15 cellular contexts compared by ENCODE assay signal in genomic region chr2:217914078-217914477, GRCh38.
A peak's percentile ranks its signal among the peaks of the same experiment; 100 is the strongest.
DNase-seq lines count a peak whose midpoint lies in the region; ATAC-seq and TF ChIP-seq lines count a peak whose summit lies in the region.
"Had no signal": no experiment of that assay in that cellular context is flagged by ENCODE, and none has a peak within 500 bp of the region (broad histone marks: within the 10 kb centered on the region; RNA-seq: fewer than 3 reads in every experiment).

No MANE protein-coding gene starts in this region.

- no peak for TF ChIP-seq CTCF in breast epithelium (IDR thresholded peaks at IDR 0.05)
- no peak for TF ChIP-seq CTCF in mammary epithelial cell (conservative IDR thresholded peaks at IDR 0.05 in 1 of 2, IDR thresholded peaks at IDR 0.05 in 1 of 2; ENCODE audit: extremely low read depth in 1 of 2, insufficient read depth in 1 of 2, low read depth in 1 of 2, low read length in 2 of 2)
- TF ChIP-seq CTCF in esophagus squamous epithelium (IDR thresholded peaks at IDR 0.05), result no peak
- TF ChIP-seq CTCF in psoas muscle (IDR thresholded peaks at IDR 0.05), result no peak
- no peak for TF ChIP-seq CTCF in tibial nerve (IDR thresholded peaks at IDR 0.05)

- dilution Hi-C loops in mammary epithelial cell (cut with HindIII; ENCODE audit: low sequenced_read_pairs), result no loop called here

- no peaks in the 10 kb centered on the region for H3K9me3 ChIP-seq in breast epithelium
- no peaks in the 10 kb centered on the region for H3K9me3 ChIP-seq in mammary epithelial cell (replicated peaks; ENCODE audit: insufficient read depth, low read length)
- H3K9me3 ChIP-seq in esophagus squamous epithelium, result no peaks in the 10 kb centered on the region
- no peaks in the 10 kb centered on the region for H3K9me3 ChIP-seq in psoas muscle
- H3K9me3 ChIP-seq in tibial nerve, result no peaks in the 10 kb centered on the region

- DNase-seq in breast epithelium (ENCODE audit: low spot score in 2 of 2) (no peak), mammary epithelial cell (no peak), esophagus squamous epithelium (lab: John Stamatoyannopoulos, UW) (no peak), psoas muscle (peak in 1 of 2 donors; percentile 1), tibial nerve (ENCODE audit: low spot score in 2 of 2) (no peak), DMS53 treated with DMSO at 0.1 percent for 48 hours (lab: John Stamatoyannopoulos, UW; ENCODE audit: unreplicated experiment) (no peak)
- DNase-seq: 8988T, Calu3, cortex of kidney, NCI-H1930, retina, SHP77, T-helper 1 cell had no signal

- 85% methylated on average over 1 of the region's 1 CpG for WGBS in mammary epithelial cell (ENCODE audit: low coverage, missing lambda C conversion rate)
- WGBS in esophagus squamous epithelium, 2 donors, result 83% methylated on average over 1 of the region's 1 CpG; no CpG with 5 or more reads in 1 of the 2 donors
- 67 to 83% (median 78%) methylated on average over 1 of the region's 1 CpG for WGBS in psoas muscle, 3 donors
- 82 to 95% methylated on average over 1 of the region's 1 CpG for WGBS in tibial nerve, 2 donors

- in situ Hi-C loops in mammary epithelial cell (cut with MboI; ENCODE audit: low sequenced_read_pairs in 2 of 2), result no loop called here

- no peak overlapping the region for H2AFZ ChIP-seq in mammary epithelial cell (ENCODE audit: low read depth, low read length)

- H3K79me2 ChIP-seq in mammary epithelial cell (ENCODE audit: insufficient read depth, low read length), result no peaks in the 10 kb centered on the region

- no TSS peak for BruUV-seq in mammary epithelial cell (replicated peaks; lab: Mats Ljungman, UMichigan)

- peaks cover 33 to 42% of the 10 kb centered on the region in 2 donors for H3K4me1 ChIP-seq in breast epithelium
- no peaks in the 10 kb centered on the region for H3K4me1 ChIP-seq in mammary epithelial cell (ENCODE audit: insufficient read depth, low read length)
- H3K4me1 ChIP-seq in esophagus squamous epithelium, result peaks cover 42 to 100% (median 97%) of the 10 kb centered on the region in 3 donors
- H3K4me1 ChIP-seq in psoas muscle, result peaks cover 96% of the 10 kb centered on the region
- H3K4me1 ChIP-seq in tibial nerve, result peaks cover 10 to 100% (median 98%) of the 10 kb centered on the region in 4 donors

- H3K4me2 ChIP-seq in mammary epithelial cell (ENCODE audit: insufficient read depth, low read depth, low read length), result no peak overlapping the region

- H3K9ac ChIP-seq in mammary epithelial cell (ENCODE audit: insufficient read depth, low read length), result no peak overlapping the region

- CTCF ChIA-PET in mammary epithelial cell (lab: Charles Lee; ENCODE audit: low non-redundant PET), result no interaction called here

- no peak for TF ChIP-seq EP300 in tibial nerve (IDR thresholded peaks at IDR 0.05)

- peak overlapping the region; percentile 90 to 92 for H3K27ac ChIP-seq in breast epithelium
- no peak overlapping the region for H3K27ac ChIP-seq in mammary epithelial cell (ENCODE audit: insufficient read depth, low read depth, low read length)
- peak overlapping the region; percentile 72 to 95 (median 92) for H3K27ac ChIP-seq in esophagus squamous epithelium
- peak overlapping the region; percentile 97 for H3K27ac ChIP-seq in psoas muscle
- H3K27ac ChIP-seq in tibial nerve, result peak overlapping the region; percentile 36 to 94 (median 72)

- intact Hi-C loops in breast epithelium (cut with DNase I; ENCODE audit: low total_unique reads) (no loop called here), mammary epithelial cell (cut with micrococcal nuclease) (no loop called here), esophagus squamous epithelium (cut with DNase I) (no loop called here), psoas muscle (cut with DNase I) (no loop called here)

- no peak for TF ChIP-seq POLR2A in breast epithelium (IDR thresholded peaks at IDR 0.05)
- TF ChIP-seq POLR2A in esophagus squamous epithelium (IDR thresholded peaks at IDR 0.05), result no peak
- no peak for TF ChIP-seq POLR2A in tibial nerve (IDR thresholded peaks at IDR 0.05)

- H3K4me3 ChIP-seq in breast epithelium (no peak overlapping the region), mammary epithelial cell (replicated peaks in 1 of 3; ENCODE audit: insufficient read depth in 1 of 3, low read depth in 2 of 3, low read length in 3 of 3) (no peak overlapping the region), esophagus squamous epithelium (no peak overlapping the region), psoas muscle (no peak overlapping the region), tibial nerve (no peak overlapping the region)

- H3K27me3 ChIP-seq in breast epithelium, result no peaks in the 10 kb centered on the region
- no peaks in the 10 kb centered on the region for H3K27me3 ChIP-seq in mammary epithelial cell (ENCODE audit: insufficient read depth, low read length)
- H3K27me3 ChIP-seq in esophagus squamous epithelium, result no peaks in the 10 kb centered on the region
- no peaks in the 10 kb centered on the region for H3K27me3 ChIP-seq in psoas muscle (ENCODE audit: insufficient read depth in 3 of 3, low read length in 2 of 3)
- no peaks in the 10 kb centered on the region for H3K27me3 ChIP-seq in tibial nerve

- no peaks in the 10 kb centered on the region for H4K20me1 ChIP-seq in mammary epithelial cell (ENCODE audit: insufficient read depth, low read length)

- ATAC-seq in psoas muscle, result no peak
- no peak for ATAC-seq in HG02763 (IDR thresholded peaks at IDR 0.05; ENCODE audit: unreplicated experiment)
- ATAC-seq in HG03045 (IDR thresholded peaks at IDR 0.05; ENCODE audit: unreplicated experiment), result no peak

- H3K36me3 ChIP-seq in breast epithelium, result no peaks in the 10 kb centered on the region
- H3K36me3 ChIP-seq in mammary epithelial cell (ENCODE audit: insufficient read depth, low read length), result no peaks in the 10 kb centered on the region
- peaks cover 0 to 14% (median 6%) of the 10 kb centered on the region in 3 donors for H3K36me3 ChIP-seq in esophagus squamous epithelium
- H3K36me3 ChIP-seq in psoas muscle (ENCODE audit: insufficient read depth in 1 of 2, low read depth in 1 of 2), result peaks cover 0 to 5% of the 10 kb centered on the region in 2 donors
- H3K36me3 ChIP-seq in tibial nerve, result peaks cover 0 to under 1% (median 0%) of the 10 kb centered on the region in 3 donors
